8 cellular contexts compared by ENCODE assay signal in genomic region chr14:52949711-52950409, GRCh38. TPM values are rescaled to one million over a fixed set of nuclear protein-coding genes. Genes with fewer than 3 reads are reported as not detected.
DNase-seq lines count a peak whose midpoint lies in the region; ATAC-seq, FAIRE-seq and TF ChIP-seq lines count a peak whose summit lies in the region.

No MANE protein-coding gene starts in this region.

- H3K4me1 ChIP-seq in tibial artery: peaks cover 0 to 73% (median 22%) of the 10 kb centered on the region in 4 donors

- H3K36me3 ChIP-seq in tibial artery: no peaks in the 10 kb centered on the region

- intact Hi-C loops in dorsolateral prefrontal cortex (cut with DNase I) (loop anchor here (5.0 to 10.0 kb wide), 6 partner anchors 102 to 395 kb away; partner anchors contain the start of genes DDHD1 (in 1 of the 2), GPR137C (in 1 of the 2) and TXNDC16 (in 1 of the 2)), tibial artery (cut with DNase I; ENCODE audit: low total_unique reads) (loop anchor here (5.0 to 10.0 kb wide), 2 partner anchors 43 to 65 kb away; no protein-coding TSS in a partner anchor)

- DNase-seq in NCI-H1092 treated with DMSO at 0.1 percent for 48 hours (lab: John Stamatoyannopoulos, UW) (peak; percentile 9), NCI-H1092 (lab: John Stamatoyannopoulos, UW) (no peak), RCC 7860 (ENCODE audit: low spot score) (peak; percentile 18), dorsolateral prefrontal cortex (peak in 4 of 10 donors; percentile 15 to 43 (median 20)), memory B cell (ENCODE audit: low spot score in 2 of 2) (no peak), tibial artery (peak; percentile 45 to 67), SIG-M5 (lab: John Stamatoyannopoulos, UW) (no peak), erythroblast (lab: John Stamatoyannopoulos, UW) (no peak)

- peak overlapping the region; percentile 83 for H3K4me3 Mint-ChIP-seq in memory B cell

- H3K27me3 ChIP-seq in dorsolateral prefrontal cortex (no peaks in the 10 kb centered on the region), tibial artery (no peaks in the 10 kb centered on the region)

- no peaks in the 10 kb centered on the region for H3K9me3 ChIP-seq in tibial artery

- H3K4me3 ChIP-seq in dorsolateral prefrontal cortex (peak overlapping the region; percentile 53 to 99 (median 90)), tibial artery (peak overlapping the region; percentile 85 to 90)

- ATAC-seq in memory B cell (ENCODE audit: low read depth): peak; percentile 12

- no peak overlapping the region for H3K27ac Mint-ChIP-seq in memory B cell

- peaks cover 16% of the 10 kb centered on the region for H3K4me1 Mint-ChIP-seq in memory B cell

- peak in 2 of 56 donors; percentile 12 to 14 for TF ChIP-seq CTCF in dorsolateral prefrontal cortex (IDR thresholded peaks at IDR 0.05 in 54 of 56, conservative IDR thresholded peaks at IDR 0.05 in 2 of 56; ENCODE audit: low read depth in 1 of 56, partially characterized antibody in 56 of 56)
- TF ChIP-seq CTCF in tibial artery (IDR thresholded peaks at IDR 0.05): peak in 1 of 2 experiments; percentile 14

- H3K27ac ChIP-seq in dorsolateral prefrontal cortex (peak overlapping the region; percentile 63 to 99 (median 96)), tibial artery (peak overlapping the region; percentile 98 to 99)

- peaks cover 25% of the 10 kb centered on the region for H3K27me3 Mint-ChIP-seq in memory B cell

- no peak for FAIRE-seq in RCC 7860 (lab: Jason Lieb, UNC)

- no peak for TF ChIP-seq POLR2A in erythroblast (IDR thresholded peaks at IDR 0.05; ENCODE audit: low read length)

- no peaks in the 10 kb centered on the region for H3K9me3 Mint-ChIP-seq in memory B cell

- no peaks in the 10 kb centered on the region for H3K36me3 Mint-ChIP-seq in memory B cell

RNA-seq across cellular contexts. Expression of gene FERMT2, which starts 1.0 kb away (rescaled TPM):
- total RNA-seq in dorsolateral prefrontal cortex: 100 to 1,000 TPM in 8 of 120 experiments, 10 to 100 TPM in 112; 42.2 to 137 (median 70.3) TPM

Comparison
In these comparisons a context has a peak if more than half of its experiments do, and no peak if none do; other contexts are left out.
1. DNase-seq: peak in NCI-H1092 treated with DMSO at 0.1 percent for 48 hours (single experiment), RCC 7860 (single experiment) and tibial artery (2 of 2); none in NCI-H1092 (single experiment), memory B cell (0 of 2), SIG-M5 (single experiment) and erythroblast (0 of 2).